Comparison of ENCODE assay signal across 33 cellular contexts in the genomic region with DNA sequence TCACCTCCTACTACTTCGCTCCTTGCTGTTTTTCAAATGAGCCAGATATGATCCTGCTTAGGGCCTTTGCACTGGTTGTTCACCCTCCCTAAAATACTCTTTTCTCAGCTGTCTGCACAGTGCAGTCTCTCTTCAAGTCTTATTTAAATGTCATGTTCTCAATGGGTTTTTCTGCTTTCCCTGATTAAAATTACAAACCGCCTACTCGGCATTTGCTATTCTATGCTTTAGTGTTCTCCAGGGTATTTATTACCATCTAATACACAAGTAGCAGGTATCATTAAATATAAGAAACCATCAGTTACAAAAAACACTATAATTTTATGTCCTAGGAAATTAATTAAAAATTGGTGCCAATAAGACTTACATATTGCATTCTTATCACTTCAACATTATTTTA.
"Had no signal": no experiment of that assay in that cellular context is flagged by ENCODE, and none has a peak within 500 bp of the region (broad histone marks: within the 10 kb centered on the region; RNA-seq: fewer than 3 reads in every experiment).

No MANE protein-coding gene starts in this region.

- H3K36me3 ChIP-seq: adrenal gland, ascending aorta, brain microvascular endothelial cell, breast epithelium, cardiac muscle cell had no signal

- H3K9me3 ChIP-seq: adrenal gland, ascending aorta, body of pancreas had no signal

- DNase-seq: activated effector memory CD4-positive, alpha-beta T cell treated with anti-CD3 and anti-CD28 coated beads, Interleukin-2, amount 50 U/mL, for 16 hours; activated effector memory CD4-positive, alpha-beta T cell treated with Interleukin-2 at 50 U/mL for 16 hours; activated gamma-delta T cell; activated gamma-delta T cell treated with Interleukin-2 at 50 U/mL for 16 hours; activated naive CD4-positive, alpha-beta T cell; activated naive CD4-positive, alpha-beta T cell treated with anti-CD3 and anti-CD28 coated beads for 36 hours; activated naive CD4-positive, alpha-beta T cell treated with anti-CD3 and anti-CD28 coated beads, Interleukin-2, amount 10 ng/mL, durations not matched to agents 7 days and 5 days; activated naive CD4-positive, alpha-beta T cell treated with anti-CD3 and anti-CD28 coated beads, Interleukin-2, amount 50 U/mL, for 16 hours; activated naive CD4-positive, alpha-beta T cell treated with Interleukin-2 at 50 U/mL for 16 hours; activated naive CD8-positive, alpha-beta T cell treated with anti-CD3 and anti-CD28 coated beads for 36 hours; activated naive CD8-positive, alpha-beta T cell treated with anti-CD3 and anti-CD28 coated beads, Interleukin-2, amount 10 ng/mL, durations not matched to agents 7 days and 5 days; activated naive CD8-positive, alpha-beta T cell treated with anti-CD3 and anti-CD28 coated beads, Interleukin-2, amount 50 U/mL, for 24 hours; activated T-cell treated with anti-CD3 and anti-CD28 coated beads, Interleukin-2, amount 50 U/mL, for 4 hours; activated T-cell treated with anti-CD3 and anti-CD28 coated beads, Interleukin-2, amount 50 U/mL, for 48 hours; activated T-cell treated with anti-CD3 and anti-CD28 coated beads, Interleukin-2, amount 50 U/mL, for 72 hours; adrenal gland; amniotic stem cell; amygdala; anterior cingulate cortex; aorta; body of pancreas; brain microvascular endothelial cell; caudate nucleus; central memory CD4-positive, alpha-beta T cell; cerebellar nuclear complex had no signal

- H3K4me1 ChIP-seq: adrenal gland, ascending aorta, body of pancreas, breast epithelium had no signal

- H3K4me3 ChIP-seq: adrenal gland, ascending aorta, body of pancreas, breast epithelium, cardiac muscle cell had no signal

- H3K27me3 ChIP-seq: adrenal gland, ascending aorta, body of pancreas, brain microvascular endothelial cell, breast epithelium, cardiac muscle cell had no signal

- FAIRE-seq: astrocyte, bronchial epithelial cell, colon had no signal

- H3K27ac ChIP-seq: adrenal gland, ascending aorta, body of pancreas, brain microvascular endothelial cell, breast epithelium, cardiac muscle cell had no signal

- ATAC-seq: activated naive CD4-positive, alpha-beta T cell treated with anti-CD3 and anti-CD28 coated beads, Interleukin-2, amount 50 U/mL, for 72 hours; activated naive CD8-positive, alpha-beta T cell treated with anti-CD3 and anti-CD28 coated beads, Interleukin-2, amount 50 U/mL, for 24 hours; activated T-cell treated with anti-CD3 and anti-CD28 coated beads, Interleukin-2, amount 50 U/mL, for 4 hours; activated T-cell treated with anti-CD3 and anti-CD28 coated beads, Interleukin-2, amount 50 U/mL, for 72 hours; activated T-helper 17 cell treated with anti-CD3 and anti-CD28 coated beads, Interleukin-2, amount 50 U/mL, for 72 hours; body of pancreas had no signal
